In the genomic region with DNA sequence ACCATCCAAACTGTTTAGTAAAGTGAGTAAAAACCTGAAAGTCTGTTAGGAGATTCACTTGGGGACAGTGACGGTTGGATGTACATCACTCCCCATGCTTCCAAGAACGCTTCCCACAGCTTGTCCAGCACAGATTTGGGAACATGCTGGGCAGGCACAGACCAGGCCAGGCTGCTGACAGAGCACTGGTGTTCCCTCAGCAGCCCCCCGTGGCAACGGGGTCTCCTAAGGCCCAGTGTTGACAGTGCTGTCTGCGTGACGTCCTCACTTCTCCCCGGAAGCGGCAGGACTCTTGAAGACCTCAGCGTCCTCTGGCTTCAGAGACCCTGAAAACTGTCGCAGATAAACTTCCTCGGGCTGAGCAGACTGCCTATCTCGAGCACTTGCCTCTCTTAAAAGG, we compare ENCODE assay signal across 1 cellular context.
TF ChIP-seq lines count a peak whose summit lies in the region.

No MANE protein-coding gene starts in this region.

TF ChIP-seq in IMR-90, 13 proteins besides CTCF, POLR2A, EP300 and RAD21 (continued from another document):
- no peak for TF ChIP-seq MAZ (IDR thresholded peaks at IDR 0.05; ENCODE audit: borderline replicate concordance, low read depth, low read length)
- no peak for TF ChIP-seq CEBPB (IDR thresholded peaks at IDR 0.05; ENCODE audit: low read depth, low read length)
- no peak for TF ChIP-seq RFX5 (IDR thresholded peaks at IDR 0.05; ENCODE audit: low read depth, low read length)
- TF ChIP-seq RCOR1 (IDR thresholded peaks at IDR 0.05; ENCODE audit: insufficient replicate concordance, low read length), result no peak
- TF ChIP-seq, protein P1, sequence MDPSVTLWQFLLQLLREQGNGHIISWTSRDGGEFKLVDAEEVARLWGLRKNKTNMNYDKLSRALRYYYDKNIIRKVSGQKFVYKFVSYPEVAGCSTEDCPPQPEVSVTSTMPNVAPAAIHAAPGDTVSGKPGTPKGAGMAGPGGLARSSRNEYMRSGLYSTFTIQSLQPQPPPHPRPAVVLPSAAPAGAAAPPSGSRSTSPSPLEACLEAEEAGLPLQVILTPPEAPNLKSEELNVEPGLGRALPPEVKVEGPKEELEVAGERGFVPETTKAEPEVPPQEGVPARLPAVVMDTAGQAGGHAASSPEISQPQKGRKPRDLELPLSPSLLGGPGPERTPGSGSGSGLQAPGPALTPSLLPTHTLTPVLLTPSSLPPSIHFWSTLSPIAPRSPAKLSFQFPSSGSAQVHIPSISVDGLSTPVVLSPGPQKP (IDR thresholded peaks at IDR 0.05; ENCODE audit: borderline replicate concordance, low read depth, low read length), result no peak
- no peak for TF ChIP-seq BHLHE40 (IDR thresholded peaks at IDR 0.05; ENCODE audit: low read depth, low read length)
- TF ChIP-seq, protein P2, sequence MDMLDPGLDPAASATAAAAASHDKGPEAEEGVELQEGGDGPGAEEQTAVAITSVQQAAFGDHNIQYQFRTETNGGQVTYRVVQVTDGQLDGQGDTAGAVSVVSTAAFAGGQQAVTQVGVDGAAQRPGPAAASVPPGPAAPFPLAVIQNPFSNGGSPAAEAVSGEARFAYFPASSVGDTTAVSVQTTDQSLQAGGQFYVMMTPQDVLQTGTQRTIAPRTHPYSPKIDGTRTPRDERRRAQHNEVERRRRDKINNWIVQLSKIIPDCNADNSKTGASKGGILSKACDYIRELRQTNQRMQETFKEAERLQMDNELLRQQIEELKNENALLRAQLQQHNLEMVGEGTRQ (IDR thresholded peaks at IDR 0.05; ENCODE audit: low read depth, low read length), result no peak
- no peak for TF ChIP-seq SMC3 (IDR thresholded peaks at IDR 0.05; ENCODE audit: low read depth, low read length)
- no peak for TF ChIP-seq NFE2L2 (IDR thresholded peaks at IDR 0.05; ENCODE audit: low read depth, low read length)
- no peak for TF ChIP-seq MAFK (IDR thresholded peaks at IDR 0.05; ENCODE audit: low read depth, low read length)
- TF ChIP-seq CHD1 (IDR thresholded peaks at IDR 0.05; ENCODE audit: low read depth, low read length), result no peak
